In the genomic region with DNA sequence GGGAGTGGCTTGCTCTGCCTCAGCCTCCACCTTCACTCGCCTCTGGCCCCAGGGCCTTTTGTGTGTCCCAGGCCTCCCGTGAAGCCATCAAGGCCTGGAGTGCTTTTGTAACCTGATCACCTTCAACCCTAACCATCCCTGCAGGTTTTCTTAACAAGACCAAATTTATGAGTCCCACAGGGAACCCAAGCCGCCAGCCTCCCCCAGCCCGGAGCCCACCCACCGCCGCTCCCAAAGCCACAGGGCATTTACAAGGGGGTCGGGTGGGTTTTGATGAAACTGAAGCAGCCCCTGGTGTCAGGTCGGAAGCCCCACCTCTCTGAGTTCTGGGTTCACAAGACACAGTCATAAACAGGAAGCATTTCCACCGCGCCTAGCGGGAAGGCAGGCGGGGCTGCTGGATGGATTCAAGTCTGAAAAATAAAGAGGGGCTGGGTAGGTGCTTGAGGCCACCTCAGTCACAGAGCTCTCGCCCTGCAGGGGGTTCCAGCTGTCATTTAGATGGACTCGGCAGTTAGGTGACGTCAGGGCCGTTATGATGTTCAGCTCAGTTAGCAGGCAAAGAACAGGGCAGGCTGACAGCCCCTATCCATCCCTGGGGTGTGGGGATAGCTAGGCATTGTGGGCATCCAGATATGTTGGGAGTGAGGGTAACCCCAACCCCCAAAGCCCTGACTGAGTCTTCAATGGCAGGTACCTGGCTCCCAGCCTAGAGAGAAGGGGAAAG, we compare ENCODE assay signal across 9 cellular contexts.
DNase-seq lines count a peak whose midpoint lies in the region; ATAC-seq and TF ChIP-seq lines count a peak whose summit lies in the region.
"Had no signal": no experiment of that assay in that cellular context is flagged by ENCODE, and none has a peak within 500 bp of the region (broad histone marks: within the 10 kb centered on the region; RNA-seq: fewer than 3 reads in every experiment).

No MANE protein-coding gene starts in this region.

- intact Hi-C loops in left lung (cut with DNase I) = no loop called here

- H3K27ac Mint-ChIP-seq in activated CD8-positive, alpha-beta memory T cell treated with anti-CD3 and anti-CD28 coated beads, Interleukin-2, amount 10 ng/mL, durations not matched to agents 7 days and 5 days = peak overlapping the region; percentile 72
- H3K27ac Mint-ChIP-seq: dendritic cell treated with granulocyte-macrophage colony-stimulating factor and Interleukin-4, amounts not matched to agents 40 ng/mL and 50 ng/mL, for 4 days had no signal

- H3K9me3 Mint-ChIP-seq in activated CD8-positive, alpha-beta memory T cell treated with anti-CD3 and anti-CD28 coated beads, Interleukin-2, amount 10 ng/mL, durations not matched to agents 7 days and 5 days (ENCODE audit: low read depth) = peaks cover 4% of the 10 kb centered on the region

- H3K4me3 ChIP-seq in left lung = no peak overlapping the region

- CTCF ChIA-PET in activated CD8-positive, alpha-beta memory T cell treated with anti-CD3 and anti-CD28 coated beads, Interleukin-2, amount 10 ng/mL, durations not matched to agents 7 days and 5 days (lab: Charles Lee) = no interaction called here

- TF ChIP-seq CTCF in left lung (IDR thresholded peaks at IDR 0.05) = no peak

- H3K36me3 Mint-ChIP-seq in activated CD8-positive, alpha-beta memory T cell treated with anti-CD3 and anti-CD28 coated beads, Interleukin-2, amount 10 ng/mL, durations not matched to agents 7 days and 5 days = peaks cover 1% of the 10 kb centered on the region

- peaks cover 13% of the 10 kb centered on the region for H3K4me1 Mint-ChIP-seq in activated CD8-positive, alpha-beta memory T cell treated with anti-CD3 and anti-CD28 coated beads, Interleukin-2, amount 10 ng/mL, durations not matched to agents 7 days and 5 days

- H3K27me3 Mint-ChIP-seq in activated CD8-positive, alpha-beta memory T cell treated with anti-CD3 and anti-CD28 coated beads, Interleukin-2, amount 10 ng/mL, durations not matched to agents 7 days and 5 days = no peaks in the 10 kb centered on the region

- no peak overlapping the region for H3K27ac ChIP-seq in left lung

- H3K4me3 Mint-ChIP-seq in activated CD8-positive, alpha-beta memory T cell treated with anti-CD3 and anti-CD28 coated beads, Interleukin-2, amount 10 ng/mL, durations not matched to agents 7 days and 5 days = no peak overlapping the region
- H3K4me3 Mint-ChIP-seq: dendritic cell treated with granulocyte-macrophage colony-stimulating factor and Interleukin-4, amounts not matched to agents 40 ng/mL and 50 ng/mL, for 4 days had no signal

- peak; percentile 55 for ATAC-seq in activated CD8-positive, alpha-beta memory T cell treated with anti-CD3 and anti-CD28 coated beads, Interleukin-2, amount 10 ng/mL, durations not matched to agents 7 days and 5 days
- peak; percentile 29 for ATAC-seq in left lung
- no peak for ATAC-seq in GM21737 (IDR thresholded peaks at IDR 0.05; ENCODE audit: unreplicated experiment)
- no peak for ATAC-seq in GM18505 (IDR thresholded peaks at IDR 0.05; ENCODE audit: unreplicated experiment)
- ATAC-seq in GM18511 (IDR thresholded peaks at IDR 0.05; ENCODE audit: unreplicated experiment) = no peak

- no peaks in the 10 kb centered on the region for H3K4me1 ChIP-seq in left lung

- H3K36me3 ChIP-seq in left lung = no peaks in the 10 kb centered on the region

- H3K27me3 ChIP-seq in left lung = no peaks in the 10 kb centered on the region

- peaks cover 0 to 3% of the 10 kb centered on the region in 2 donors for H3K9me3 ChIP-seq in left lung

- DNase-seq in DMS153 treated with DMSO at 0.1 percent for 48 hours (lab: John Stamatoyannopoulos, UW; ENCODE audit: unreplicated experiment) = peak; percentile 74
- DNase-seq in NCI-H2029 (lab: John Stamatoyannopoulos, UW) = peak; percentile 27
- DNase-seq in activated CD8-positive, alpha-beta memory T cell treated with anti-CD3 and anti-CD28 coated beads, Interleukin-2, amount 10 ng/mL, durations not matched to agents 7 days and 5 days = peak; percentile 53
- DNase-seq in left lung = no peak
- no peak for DNase-seq in foreskin melanocyte

- TF ChIP-seq POLR2A in GM18505 (IDR thresholded peaks at IDR 0.05; ENCODE audit: borderline replicate concordance, extremely low read depth, insufficient read depth, insufficient read length) = no peak

Comparison
In these comparisons a context has a peak if more than half of its experiments do, and no peak if none do; other contexts are left out.
1. DNase-seq: peak in DMS153 treated with DMSO at 0.1 percent for 48 hours (single experiment), NCI-H2029 (single experiment) and activated CD8-positive, alpha-beta memory T cell treated with anti-CD3 and anti-CD28 coated beads, Interleukin-2, amount 10 ng/mL, durations not matched to agents 7 days and 5 days (single experiment); none in left lung (0 of 2) and foreskin melanocyte (single experiment).
2. ATAC-seq: peak in activated CD8-positive, alpha-beta memory T cell treated with anti-CD3 and anti-CD28 coated beads, Interleukin-2, amount 10 ng/mL, durations not matched to agents 7 days and 5 days (single experiment) and left lung (single experiment); none in GM21737 (single experiment), GM18505 (single experiment) and GM18511 (single experiment).